In the genomic region with DNA sequence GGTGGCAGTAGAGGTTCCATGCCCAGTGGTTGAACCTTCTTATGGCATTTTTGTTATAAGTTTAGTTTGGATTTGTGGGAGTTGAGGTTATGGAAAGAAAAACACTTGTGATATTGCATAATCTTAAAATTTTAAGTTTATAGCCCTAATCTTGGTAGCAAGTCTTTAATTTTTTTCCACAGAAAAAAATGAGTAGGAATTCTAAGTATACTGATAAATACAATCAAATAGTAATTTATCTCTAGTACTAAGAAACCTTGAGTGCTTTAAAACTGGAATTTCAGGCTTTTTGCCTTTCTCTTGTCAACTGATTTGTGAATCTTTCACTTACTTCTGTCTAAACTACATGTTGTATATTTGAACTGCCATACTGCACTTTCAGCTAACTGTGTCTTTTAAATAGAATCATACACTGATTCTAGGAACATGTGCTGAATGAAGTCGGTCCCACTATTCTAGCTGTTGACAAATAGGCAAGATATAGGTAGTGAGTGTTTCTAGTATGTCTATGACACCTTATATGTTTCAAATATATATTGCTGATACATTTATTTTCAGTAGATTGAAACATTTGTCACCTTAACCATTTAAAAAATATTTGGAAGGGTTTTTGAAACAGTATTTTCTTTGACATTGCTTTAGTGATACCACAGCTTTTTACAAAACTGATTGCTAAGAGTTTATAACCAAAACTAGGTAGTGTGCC, we compare ENCODE assay signal across 13 cellular contexts. TPM values are rescaled to one million over a fixed set of nuclear protein-coding genes. Genes with fewer than 3 reads are reported as not detected.
A peak's percentile ranks its signal among the peaks of the same experiment; 100 is the strongest.
DNase-seq lines count a peak whose midpoint lies in the region; ATAC-seq and TF ChIP-seq lines count a peak whose summit lies in the region.
"Had no signal": no experiment of that assay in that cellular context is flagged by ENCODE, and none has a peak within 500 bp of the region (broad histone marks: within the 10 kb centered on the region; RNA-seq: fewer than 3 reads in every experiment).

No MANE protein-coding gene starts in this region.

- POLR2A ChIA-PET in Panc1 (lab: Charles Lee): interaction anchor here (0.6 to 1.3 kb wide), 3 partner anchors 44 to 89 kb away, joined by 3 to 5 read pairs (median 3); no protein-coding TSS in a partner anchor
- POLR2A ChIA-PET in CD8-positive, alpha-beta T cell (lab: Charles Lee): interaction anchor here (0.7 to 1.5 kb wide), 2 partner anchors 16 to 61 kb away, joined by 3 read pairs; a partner anchor contains a TSS

- H3K27me3 ChIP-seq in Panc1 (ENCODE audit: control insufficient read depth, insufficient read depth, low read length): no peaks in the 10 kb centered on the region
- peaks cover 13% of the 10 kb centered on the region for H3K27me3 ChIP-seq in smooth muscle cell (ENCODE audit: low read depth)
- no peaks in the 10 kb centered on the region for H3K27me3 ChIP-seq in CD8-positive, alpha-beta T cell (ENCODE audit: insufficient read depth, low read length)

- CTCF ChIA-PET in Panc1 (lab: Charles Lee): interaction anchor here (0.6 to 0.7 kb wide), 2 partner anchors 55 to 70 kb away, joined by 3 read pairs; no protein-coding TSS in a partner anchor
- CTCF ChIA-PET in CD8-positive, alpha-beta T cell (lab: Charles Lee): interaction anchor here (1.0 to 2.0 kb wide), 3 partner anchors 16 to 61 kb away, joined by 3 to 10 read pairs (median 3); no protein-coding TSS in a partner anchor

- peaks cover 14% of the 10 kb centered on the region for H3K36me3 Mint-ChIP-seq in activated T-cell treated with anti-CD3 and anti-CD28 coated beads, Interleukin-2, amount 50 U/mL, for 24 hours (ENCODE audit: low read depth)
- H3K36me3 Mint-ChIP-seq in CD8-positive, alpha-beta T cell: peaks cover 16% of the 10 kb centered on the region

- TF ChIP-seq CTCF in Panc1 (IDR thresholded peaks at IDR 0.05) (no peak), epithelial cell of proximal tubule (conservative IDR thresholded peaks at IDR 0.05; ENCODE audit: low read depth, low read length) (no peak), smooth muscle cell (IDR thresholded peaks at IDR 0.05; ENCODE audit: borderline replicate concordance, insufficient read depth, poor library complexity, severe bottlenecking) (no peak)
- TF ChIP-seq CTCF in CD8-positive, alpha-beta T cell (IDR thresholded peaks at IDR 0.05): no peak

- no peaks in the 10 kb centered on the region for H3K9me3 Mint-ChIP-seq in activated T-cell treated with anti-CD3 and anti-CD28 coated beads, Interleukin-2, amount 50 U/mL, for 24 hours
- H3K9me3 Mint-ChIP-seq in CD8-positive, alpha-beta T cell: no peaks in the 10 kb centered on the region

- no peak overlapping the region for H3K9ac ChIP-seq in smooth muscle cell (ENCODE audit: low read depth)

- peaks cover 37% of the 10 kb centered on the region for H3K4me1 Mint-ChIP-seq in activated T-cell treated with anti-CD3 and anti-CD28 coated beads, Interleukin-2, amount 50 U/mL, for 24 hours (ENCODE audit: low read depth)
- H3K4me1 Mint-ChIP-seq in CD8-positive, alpha-beta T cell (ENCODE audit: low read depth): peaks cover 40% of the 10 kb centered on the region

- H3K36me3 ChIP-seq in Panc1 (ENCODE audit: control insufficient read depth, insufficient read depth, low read length) (peaks cover 31% of the 10 kb centered on the region), smooth muscle cell (ENCODE audit: low read depth) (no peaks in the 10 kb centered on the region)
- H3K36me3 ChIP-seq in CD8-positive, alpha-beta T cell (ENCODE audit: insufficient read depth, low read length): no peaks in the 10 kb centered on the region

- ATAC-seq in Panc1: no peak
- no peak for ATAC-seq in GM18520 (IDR thresholded peaks at IDR 0.05; ENCODE audit: unreplicated experiment)
- no peak for ATAC-seq in CD8-positive, alpha-beta T cell

- H3K9me3 ChIP-seq in Panc1 (ENCODE audit: control insufficient read depth, insufficient read depth, low read depth, low read length): no peaks in the 10 kb centered on the region
- no peaks in the 10 kb centered on the region for H3K9me3 ChIP-seq in smooth muscle cell (replicated peaks; ENCODE audit: low read depth)
- H3K9me3 ChIP-seq in CD8-positive, alpha-beta T cell (ENCODE audit: low read length): no peaks in the 10 kb centered on the region

- H3K4me3 Mint-ChIP-seq in activated T-cell treated with anti-CD3 and anti-CD28 coated beads, Interleukin-2, amount 50 U/mL, for 24 hours: peak overlapping the region; percentile 35
- H3K4me3 Mint-ChIP-seq in CD8-positive, alpha-beta T cell: no peak overlapping the region

- 79% methylated on average over 1 of the region's 1 CpG for WGBS in smooth muscle cell (ENCODE audit: low lambda C conversion rate)

- H4K20me1 ChIP-seq in smooth muscle cell (ENCODE audit: low read depth): no peaks in the 10 kb centered on the region

- DNase-seq in activated T-cell treated with anti-CD3 and anti-CD28 coated beads, Interleukin-2, amount 50 U/mL, for 24 hours: no peak
- DNase-seq in activated T-cell treated with anti-CD3 and anti-CD28 coated beads for 4 hours (no peak), Panc1 (ENCODE audit: low read depth, low spot score) (no peak), epithelial cell of proximal tubule (ENCODE audit: low read depth) (no peak), smooth muscle cell (lab: John Stamatoyannopoulos, UW; ENCODE audit: unreplicated experiment) (no peak), pons (ENCODE audit: low spot score) (no peak)
- DNase-seq in CD8-positive, alpha-beta T cell: no peak
- DNase-seq: aorta; DMS153; effector CD4-positive, alpha-beta T cell; nucleus accumbens; SHP77 treated with DMSO at 0.1 percent for 48 hours had no signal

- H3K4me3 ChIP-seq in Panc1 (ENCODE audit: low read depth in 2 of 2, low read length in 2 of 2) (peak overlapping the region; percentile 71 to 89), epithelial cell of proximal tubule (ENCODE audit: low read depth, low read length) (peak overlapping the region; percentile 92), smooth muscle cell (peak overlapping the region; percentile 73)
- H3K4me3 ChIP-seq in CD8-positive, alpha-beta T cell (ENCODE audit: low read depth, low read length): no peak overlapping the region

- in situ Hi-C loops in Panc1 (cut with HindIII; ENCODE audit: low pct_unique_long_range_greater_than_20kb, low sequenced_read_pairs): loop anchor here (5.0 kb wide), 1 partner anchor 36 kb away; no protein-coding TSS in a partner anchor

- H2AFZ ChIP-seq in smooth muscle cell (ENCODE audit: low read depth): no peak overlapping the region

- no peaks in the 10 kb centered on the region for H3K27me3 Mint-ChIP-seq in activated T-cell treated with anti-CD3 and anti-CD28 coated beads, Interleukin-2, amount 50 U/mL, for 24 hours
- no peaks in the 10 kb centered on the region for H3K27me3 Mint-ChIP-seq in CD8-positive, alpha-beta T cell (ENCODE audit: low read depth)

- no TSS peak for BruUV-seq in Panc1 (replicated peaks; lab: Mats Ljungman, UMichigan)

- H3K4me1 ChIP-seq in Panc1 (ENCODE audit: control insufficient read depth, insufficient read depth, low read length): peaks cover 53% of the 10 kb centered on the region
- H3K4me1 ChIP-seq in smooth muscle cell (ENCODE audit: low read depth): peaks cover 32% of the 10 kb centered on the region
- peaks cover 16% of the 10 kb centered on the region for H3K4me1 ChIP-seq in CD8-positive, alpha-beta T cell (ENCODE audit: insufficient read depth, low read length)

- peaks cover 17% of the 10 kb centered on the region for H3K79me2 ChIP-seq in smooth muscle cell (ENCODE audit: low read depth)

- H3F3A ChIP-seq in smooth muscle cell (ENCODE audit: low read depth): no peaks in the 10 kb centered on the region

- H3K27ac Mint-ChIP-seq in activated T-cell treated with anti-CD3 and anti-CD28 coated beads, Interleukin-2, amount 50 U/mL, for 24 hours: no peak overlapping the region
- no peak overlapping the region for H3K27ac Mint-ChIP-seq in CD8-positive, alpha-beta T cell

- H3K27ac ChIP-seq in Panc1 (ENCODE audit: low read length) (peak overlapping the region; percentile 99), smooth muscle cell (ENCODE audit: low read depth) (peak overlapping the region; percentile 10)
- H3K27ac ChIP-seq in CD8-positive, alpha-beta T cell (ENCODE audit: low read depth, low read length): no peak overlapping the region

- H3K4me2 ChIP-seq in smooth muscle cell: peak overlapping the region; percentile 93

- intact Hi-C loops in Panc1 (cut with micrococcal nuclease; ENCODE audit: unreplicated experiment): no loop called here
- intact Hi-C loops in CD8-positive, alpha-beta T cell (cut with DNase I, micrococcal nuclease): loop anchor here (5.0 to 10.0 kb wide), 6 partner anchors 149 to 1546 kb away; a partner anchor contains a TSS

RNA-seq across cellular contexts. Expression of a gene that starts 2.4 kb away (rescaled TPM):
- 132 TPM for total RNA-seq in Panc1 (2021; ENCODE audit: unreplicated experiment)
- 11.2 TPM for polyA plus RNA-seq in Panc1 (2012; ENCODE audit: insufficient read length)
- total RNA-seq in epithelial cell of proximal tubule: 17.1 and 44.4 TPM in 2 replicates
- 4.6 and 6.5 TPM in 2 replicates for total RNA-seq in smooth muscle cell
- polyA plus RNA-seq in smooth muscle cell: 0.26 and 1.7 TPM in 2 replicates
- 1 to 10 TPM; 5.6 to 6.3 TPM for total RNA-seq in CD8-positive, alpha-beta T cell

RNA-seq across cellular contexts. Expression of a gene that starts 42.5 kb away (rescaled TPM):
- total RNA-seq in Panc1 (2021; ENCODE audit: unreplicated experiment) (92.5 TPM), epithelial cell of proximal tubule (0.29 and 1.8 TPM in 2 replicates), smooth muscle cell (0.18 and 0.40 TPM in 2 replicates)
- 97.9 TPM for polyA plus RNA-seq in Panc1 (2012; ENCODE audit: insufficient read length)
- polyA plus RNA-seq in smooth muscle cell: 1.2 and 4.9 TPM in 2 replicates
- total RNA-seq in CD8-positive, alpha-beta T cell: not detected

Comparison
In these comparisons a context has a peak if more than half of its experiments do, and no peak if none do; other contexts are left out.
1. RNA of a gene that starts 42.5 kb away (total RNA-seq): 92.5 TPM in Panc1 (single experiment); 0.29 to 1.8 TPM in epithelial cell of proximal tubule, 0.18 to 0.40 TPM in smooth muscle cell and not detected in CD8-positive, alpha-beta T cell; every median in the first group is over 10 times any median in the second.